Comparison of ENCODE assay signal across 9 cellular contexts in the genomic region with DNA sequence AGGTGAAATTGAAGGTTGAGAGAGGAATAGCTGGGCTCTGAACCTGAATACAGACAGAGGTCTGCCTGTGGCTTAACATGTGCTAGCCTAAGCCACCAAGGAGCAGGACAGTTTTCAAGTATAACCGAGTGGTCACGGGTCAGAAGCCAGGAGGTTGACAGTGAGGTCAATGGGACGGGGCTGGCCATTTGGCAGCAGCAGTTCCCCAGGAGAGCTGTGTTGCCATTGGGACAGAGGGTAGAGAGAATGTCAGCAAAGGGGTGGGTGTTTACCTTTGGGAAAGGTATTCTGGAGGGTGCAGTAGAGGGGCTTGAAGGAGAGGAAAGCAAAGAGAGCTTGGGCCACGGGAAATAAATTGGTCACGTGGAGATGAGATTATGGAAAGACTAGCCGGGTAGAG. TPM values are rescaled to one million over a fixed set of nuclear protein-coding genes. Genes with fewer than 3 reads are reported as not detected.
DNase-seq lines count a peak whose midpoint lies in the region; ATAC-seq and TF ChIP-seq lines count a peak whose summit lies in the region.
"Not testable (repeated sequence)": the region's sequence is repeated elsewhere in the genome, so short reads cannot be mapped to it uniquely, and the experiment has no call there.
"Had no signal": no experiment of that assay in that cellular context is flagged by ENCODE, and none has a peak within 500 bp of the region (broad histone marks: within the 10 kb centered on the region; RNA-seq: fewer than 3 reads in every experiment).

No MANE protein-coding gene starts in this region.

- not testable (repeated sequence) for ATAC-seq in activated CD8-positive, alpha-beta T cell treated with anti-CD3 and anti-CD28 coated beads, Interleukin-2, amount 10 ng/mL, durations not matched to agents 7 days and 5 days; central memory CD8-positive, alpha-beta T cell (replicated peaks; ENCODE audit: extremely low read depth, poor library complexity, severe bottlenecking); naive thymus-derived CD8-positive, alpha-beta T cell; stimulated activated memory B cell treated with anti-CD40 and anti-IgM and Interleukin-4, amounts not matched to agents 10 μg/mL and 1 μg/mL and 100 μg/mL, for 72 hours

- H3K79me2 ChIP-seq in Loucy (ENCODE audit: insufficient read depth, low read length) = peaks cover 23% of the 10 kb centered on the region

- not testable (repeated sequence) for H4K20me1 ChIP-seq in Loucy (ENCODE audit: insufficient read depth, low read length, poor library complexity, severe bottlenecking)

- H3K9me3 ChIP-seq in CD4-positive, alpha-beta memory T cell (ENCODE audit: control insufficient read depth in 1 of 2, low read length in 2 of 2); Loucy (ENCODE audit: insufficient read depth, low read depth, low read length); esophagus muscularis mucosa: not testable (repeated sequence)

- H3K9me2 ChIP-seq in Loucy (replicated peaks; ENCODE audit: low read depth, low read length) = not testable (repeated sequence)

- not testable (repeated sequence) for H2AFZ ChIP-seq in Loucy (ENCODE audit: low read length)

- TF ChIP-seq POLR2A in esophagus muscularis mucosa (IDR thresholded peaks at IDR 0.05; ENCODE audit: low read depth) = not testable (repeated sequence)

- H3K9ac ChIP-seq in Loucy (ENCODE audit: low read depth, low read length, poor library complexity, severe bottlenecking) = not testable (repeated sequence)

- H3K4me3 Mint-ChIP-seq in CD4-positive, alpha-beta memory T cell; activated CD8-positive, alpha-beta T cell treated with anti-CD3 and anti-CD28 coated beads, Interleukin-2, amount 10 ng/mL, durations not matched to agents 7 days and 5 days; central memory CD8-positive, alpha-beta T cell; naive thymus-derived CD8-positive, alpha-beta T cell; stimulated activated memory B cell treated with anti-CD40 and anti-IgM and Interleukin-4, amounts not matched to agents 10 μg/mL and 1 μg/mL and 100 μg/mL, for 72 hours: not testable (repeated sequence)

- H3K27ac Mint-ChIP-seq in CD4-positive, alpha-beta memory T cell = peak overlapping the region in 4 of 7 donors; percentile 36 to 67 (median 53)
- peak overlapping the region; percentile 43 for H3K27ac Mint-ChIP-seq in activated CD8-positive, alpha-beta T cell treated with anti-CD3 and anti-CD28 coated beads, Interleukin-2, amount 10 ng/mL, durations not matched to agents 7 days and 5 days
- peak overlapping the region; percentile 61 for H3K27ac Mint-ChIP-seq in central memory CD8-positive, alpha-beta T cell (ENCODE audit: low read depth)
- H3K27ac Mint-ChIP-seq in naive thymus-derived CD8-positive, alpha-beta T cell = peak overlapping the region; percentile 37 to 93 (median 78)
- peak overlapping the region; percentile 25 for H3K27ac Mint-ChIP-seq in stimulated activated memory B cell treated with anti-CD40 and anti-IgM and Interleukin-4, amounts not matched to agents 10 μg/mL and 1 μg/mL and 100 μg/mL, for 72 hours

- CTCF ChIA-PET in CD4-positive, alpha-beta memory T cell (lab: Charles Lee; ENCODE audit: partially characterized antibody); activated CD8-positive, alpha-beta T cell treated with anti-CD3 and anti-CD28 coated beads, Interleukin-2, amount 10 ng/mL, durations not matched to agents 7 days and 5 days (lab: Charles Lee): not testable (repeated sequence)

- peaks cover 12% of the 10 kb centered on the region for H3K4me1 ChIP-seq in CD4-positive, alpha-beta memory T cell (ENCODE audit: insufficient read depth, low read length)
- not testable (repeated sequence) for H3K4me1 ChIP-seq in Loucy (ENCODE audit: insufficient read depth, low read length, poor library complexity, severe bottlenecking)
- peaks cover 6 to 29% (median 16%) of the 10 kb centered on the region in 4 donors for H3K4me1 ChIP-seq in esophagus muscularis mucosa

- H3K4me2 ChIP-seq in Loucy (ENCODE audit: low read depth, low read length, poor library complexity, severe bottlenecking) = peak overlapping the region; percentile 5

- H3K4me3 ChIP-seq in CD4-positive, alpha-beta memory T cell (ENCODE audit: low read length in 2 of 2); Loucy (ENCODE audit: low read length, poor library complexity, severe bottlenecking); esophagus muscularis mucosa: not testable (repeated sequence)

- POLR2A ChIA-PET in CD4-positive, alpha-beta memory T cell (lab: Charles Lee; ENCODE audit: partially characterized antibody); activated CD8-positive, alpha-beta T cell treated with anti-CD3 and anti-CD28 coated beads, Interleukin-2, amount 10 ng/mL, durations not matched to agents 7 days and 5 days (lab: Charles Lee); naive thymus-derived CD8-positive, alpha-beta T cell (lab: Charles Lee): not testable (repeated sequence)

- not testable (repeated sequence) for H3K9me3 Mint-ChIP-seq in CD4-positive, alpha-beta memory T cell; activated CD8-positive, alpha-beta T cell treated with anti-CD3 and anti-CD28 coated beads, Interleukin-2, amount 10 ng/mL, durations not matched to agents 7 days and 5 days (ENCODE audit: insufficient read depth); central memory CD8-positive, alpha-beta T cell; naive thymus-derived CD8-positive, alpha-beta T cell; stimulated activated memory B cell treated with anti-CD40 and anti-IgM and Interleukin-4, amounts not matched to agents 10 μg/mL and 1 μg/mL and 100 μg/mL, for 72 hours

- peaks cover 24 to 36% of the 10 kb centered on the region in 2 donors for H3K36me3 Mint-ChIP-seq in CD4-positive, alpha-beta memory T cell
- H3K36me3 Mint-ChIP-seq in activated CD8-positive, alpha-beta T cell treated with anti-CD3 and anti-CD28 coated beads, Interleukin-2, amount 10 ng/mL, durations not matched to agents 7 days and 5 days (ENCODE audit: low read depth) = peaks cover 13% of the 10 kb centered on the region
- peaks cover 26% of the 10 kb centered on the region for H3K36me3 Mint-ChIP-seq in central memory CD8-positive, alpha-beta T cell (ENCODE audit: insufficient read depth)
- peaks cover 0 to 47% (median 9%) of the 10 kb centered on the region in 3 donors for H3K36me3 Mint-ChIP-seq in naive thymus-derived CD8-positive, alpha-beta T cell
- peaks cover 25% of the 10 kb centered on the region for H3K36me3 Mint-ChIP-seq in stimulated activated memory B cell treated with anti-CD40 and anti-IgM and Interleukin-4, amounts not matched to agents 10 μg/mL and 1 μg/mL and 100 μg/mL, for 72 hours

- TF ChIP-seq EP300 in esophagus muscularis mucosa (IDR thresholded peaks at IDR 0.05) = not testable (repeated sequence)

- peaks cover 18 to 35% (median 27%) of the 10 kb centered on the region in 4 donors for H3K4me1 Mint-ChIP-seq in CD4-positive, alpha-beta memory T cell
- peaks cover 20% of the 10 kb centered on the region for H3K4me1 Mint-ChIP-seq in activated CD8-positive, alpha-beta T cell treated with anti-CD3 and anti-CD28 coated beads, Interleukin-2, amount 10 ng/mL, durations not matched to agents 7 days and 5 days (ENCODE audit: low read depth)
- peaks cover 26% of the 10 kb centered on the region for H3K4me1 Mint-ChIP-seq in central memory CD8-positive, alpha-beta T cell
- H3K4me1 Mint-ChIP-seq in naive thymus-derived CD8-positive, alpha-beta T cell = peaks cover 15 to 38% (median 27%) of the 10 kb centered on the region in 4 donors
- H3K4me1 Mint-ChIP-seq in stimulated activated memory B cell treated with anti-CD40 and anti-IgM and Interleukin-4, amounts not matched to agents 10 μg/mL and 1 μg/mL and 100 μg/mL, for 72 hours = peaks cover 31% of the 10 kb centered on the region

- not testable (repeated sequence) for DNase-seq in CD4-positive, alpha-beta memory T cell; activated CD8-positive, alpha-beta T cell treated with anti-CD3 and anti-CD28 coated beads, Interleukin-2, amount 10 ng/mL, durations not matched to agents 7 days and 5 days; central memory CD8-positive, alpha-beta T cell (ENCODE audit: low spot score in 2 of 2); naive thymus-derived CD8-positive, alpha-beta T cell
- DNase-seq in esophagus muscularis mucosa (ENCODE audit: extremely low spot score) = peak; percentile 31

- WGBS in esophagus muscularis mucosa = 78% methylated on average over 6 of the region's 6 CpGs

- not testable (repeated sequence) for H3F3A ChIP-seq in Loucy (ENCODE audit: low read depth)

- H3K27me3 ChIP-seq in CD4-positive, alpha-beta memory T cell (ENCODE audit: insufficient read depth, low read length); Loucy (ENCODE audit: insufficient read depth, low read length, poor library complexity, severe bottlenecking); esophagus muscularis mucosa: not testable (repeated sequence)

- intact Hi-C loops in CD4-positive, alpha-beta memory T cell (cut with micrococcal nuclease); esophagus muscularis mucosa (cut with DNase I): not testable (repeated sequence)

- TF ChIP-seq CTCF in Loucy (conservative IDR thresholded peaks at IDR 0.05; ENCODE audit: low read length); esophagus muscularis mucosa (IDR thresholded peaks at IDR 0.05): not testable (repeated sequence)

- H3K36me3 ChIP-seq in CD4-positive, alpha-beta memory T cell (ENCODE audit: insufficient read depth, low read length) = not testable (repeated sequence)
- peaks cover 15% of the 10 kb centered on the region; the same call in 1 of the 2 replicates for H3K36me3 ChIP-seq in Loucy (ENCODE audit: insufficient read depth, low read length)
- H3K36me3 ChIP-seq in esophagus muscularis mucosa = peaks cover 16 to 48% (median 22%) of the 10 kb centered on the region in 4 donors

- H3K27me3 Mint-ChIP-seq in CD4-positive, alpha-beta memory T cell; activated CD8-positive, alpha-beta T cell treated with anti-CD3 and anti-CD28 coated beads, Interleukin-2, amount 10 ng/mL, durations not matched to agents 7 days and 5 days (ENCODE audit: low read depth); central memory CD8-positive, alpha-beta T cell; naive thymus-derived CD8-positive, alpha-beta T cell; stimulated activated memory B cell treated with anti-CD40 and anti-IgM and Interleukin-4, amounts not matched to agents 10 μg/mL and 1 μg/mL and 100 μg/mL, for 72 hours: not testable (repeated sequence)

- not testable (repeated sequence) for H3K27ac ChIP-seq in CD4-positive, alpha-beta memory T cell (ENCODE audit: low read depth, low read length); esophagus muscularis mucosa (replicated peaks in 1 of 4)

RNA-seq across cellular contexts. Expression of gene PDPR, which starts 4.2 kb away (rescaled TPM):
- 10 to 100 TPM; 35.6 to 37.0 TPM for total RNA-seq in CD4-positive, alpha-beta memory T cell
- 10 to 100 TPM in 1 of 2 donors, 1 to 10 TPM in 1; 4.4 to 11.9 TPM for polyA plus RNA-seq in CD4-positive, alpha-beta memory T cell
- total RNA-seq in activated CD8-positive, alpha-beta T cell treated with anti-CD3 and anti-CD28 coated beads, Interleukin-2, amount 10 ng/mL, durations not matched to agents 7 days and 5 days = 10 to 100 TPM; 22.8 to 23.3 TPM
- total RNA-seq in esophagus muscularis mucosa = 10 to 100 TPM; 19.1 to 31.8 (median 27.4) TPM
- 10 to 100 TPM; 29.1 to 31.6 TPM for total RNA-seq in naive thymus-derived CD8-positive, alpha-beta T cell
- polyA plus RNA-seq in naive thymus-derived CD8-positive, alpha-beta T cell = 10 to 100 TPM in 1 of 3 donors, 1 to 10 TPM in 2; 5.5 to 11.5 (median 7.3) TPM

RNA-seq across cellular contexts. Expression of gene CLEC18C, which starts 55.2 kb away (rescaled TPM):
- 1 to 10 TPM in 1 of 2 experiments, under 1 TPM in 1; 0.96 to 1.0 TPM for total RNA-seq in CD4-positive, alpha-beta memory T cell
- polyA plus RNA-seq in CD4-positive, alpha-beta memory T cell = not detected
- total RNA-seq in activated CD8-positive, alpha-beta T cell treated with anti-CD3 and anti-CD28 coated beads, Interleukin-2, amount 10 ng/mL, durations not matched to agents 7 days and 5 days = 1 to 10 TPM in 1 of 2 experiments, under 1 TPM in 1; 0.42 to 1.1 TPM
- total RNA-seq in esophagus muscularis mucosa = under 1 TPM in 1 of 4 donors, not detected in 3; 0.58 TPM
- 1 to 10 TPM; 2.2 to 3.0 TPM for total RNA-seq in naive thymus-derived CD8-positive, alpha-beta T cell
- polyA plus RNA-seq in naive thymus-derived CD8-positive, alpha-beta T cell = not detected
- total RNA-seq: OCI-LY7 had no signal
- polyA plus RNA-seq: GM23248 had no signal

Comparison
In these comparisons a context has a peak if more than half of its experiments do, and no peak if none do; other contexts are left out.
1. H3K27ac Mint-ChIP-seq: peak in every context shown above with its lines; median percentile 78 in naive thymus-derived CD8-positive, alpha-beta T cell; 61 in central memory CD8-positive, alpha-beta T cell; 53 in CD4-positive, alpha-beta memory T cell; 43 in activated CD8-positive, alpha-beta T cell treated with anti-CD3 and anti-CD28 coated beads, Interleukin-2, amount 10 ng/mL, durations not matched to agents 7 days and 5 days; 25 in stimulated activated memory B cell treated with anti-CD40 and anti-IgM and Interleukin-4, amounts not matched to agents 10 μg/mL and 1 μg/mL and 100 μg/mL, for 72 hours.